8 cellular contexts compared by ENCODE assay signal in the genomic region with DNA sequence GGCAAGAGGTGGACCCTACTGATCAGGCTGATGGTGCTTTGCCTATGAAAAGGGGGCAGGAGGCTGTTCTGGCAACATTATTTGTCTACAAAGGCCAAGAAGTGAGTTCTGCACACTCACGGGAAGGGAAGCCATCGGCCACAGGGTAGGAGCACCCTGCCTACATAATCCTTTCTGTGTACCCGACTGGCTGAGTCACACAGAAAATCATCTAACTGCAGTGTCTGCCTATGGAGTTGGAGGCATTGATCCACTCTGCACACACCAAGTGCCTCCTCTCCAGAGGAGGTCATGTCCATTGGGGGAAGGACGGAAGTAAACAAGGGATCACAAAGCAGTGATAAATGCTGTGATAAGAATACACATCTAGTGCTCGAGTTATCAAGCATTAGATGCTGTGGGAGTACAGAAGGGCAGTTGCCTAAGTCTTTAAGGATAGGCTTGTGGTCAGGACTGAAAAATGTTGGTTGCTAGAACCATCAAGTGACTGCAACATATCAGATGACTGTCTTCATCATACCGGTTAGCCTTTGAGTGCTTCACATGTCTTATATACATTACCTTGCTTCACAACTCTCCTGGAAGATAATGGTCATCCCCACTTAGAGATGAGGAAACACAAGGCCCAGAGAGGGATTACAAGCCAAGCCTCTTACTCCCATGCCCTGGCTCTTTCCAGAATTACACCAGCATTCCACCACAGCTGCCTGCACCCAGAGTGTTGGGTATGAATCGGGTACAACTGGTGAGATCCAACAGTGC. TPM values are rescaled to one million over a fixed set of nuclear protein-coding genes. Genes with fewer than 3 reads are reported as not detected.
DNase-seq lines count a peak whose midpoint lies in the region; ATAC-seq and TF ChIP-seq lines count a peak whose summit lies in the region.

No MANE protein-coding gene starts in this region.

- H3K4me3 Mint-ChIP-seq in activated CD4-positive, alpha-beta T cell treated with anti-CD3 and anti-CD28 coated beads, Interleukin-2, amount 10 ng/mL, durations not matched to agents 7 days and 5 days = peak overlapping the region; percentile 56
- peak overlapping the region; percentile 85 for H3K4me3 Mint-ChIP-seq in stimulated activated memory B cell treated with anti-CD40 and anti-IgM and Interleukin-4, amounts not matched to agents 10 μg/mL and 1 μg/mL and 100 μg/mL, for 72 hours

- no peak for TF ChIP-seq CTCF in VCaP (conservative IDR thresholded peaks at IDR 0.05)

- peaks cover 14% of the 10 kb centered on the region for H3K4me1 Mint-ChIP-seq in activated CD4-positive, alpha-beta T cell treated with anti-CD3 and anti-CD28 coated beads, Interleukin-2, amount 10 ng/mL, durations not matched to agents 7 days and 5 days
- H3K4me1 Mint-ChIP-seq in stimulated activated memory B cell treated with anti-CD40 and anti-IgM and Interleukin-4, amounts not matched to agents 10 μg/mL and 1 μg/mL and 100 μg/mL, for 72 hours = peaks cover 10% of the 10 kb centered on the region

- CTCF ChIA-PET in activated CD4-positive, alpha-beta T cell treated with anti-CD3 and anti-CD28 coated beads, Interleukin-2, amount 10 ng/mL, durations not matched to agents 7 days and 5 days (lab: Charles Lee) = interaction anchor here (1.3 kb wide), 1 partner anchor 28 kb away, joined by 5 read pairs; a partner anchor contains a TSS

- peak overlapping the region; percentile 64 for H3K27ac ChIP-seq in VCaP

- ATAC-seq in stimulated activated memory B cell treated with anti-CD40 and anti-IgM and Interleukin-4, amounts not matched to agents 10 μg/mL and 1 μg/mL and 100 μg/mL, for 72 hours = no peak
- no peak for ATAC-seq in HG03095 (IDR thresholded peaks at IDR 0.05; ENCODE audit: unreplicated experiment)
- no peak for ATAC-seq in GM18511 (IDR thresholded peaks at IDR 0.05; ENCODE audit: unreplicated experiment)

- H3K27ac Mint-ChIP-seq in activated CD4-positive, alpha-beta T cell treated with anti-CD3 and anti-CD28 coated beads, Interleukin-2, amount 10 ng/mL, durations not matched to agents 7 days and 5 days = no peak overlapping the region
- no peak overlapping the region for H3K27ac Mint-ChIP-seq in stimulated activated memory B cell treated with anti-CD40 and anti-IgM and Interleukin-4, amounts not matched to agents 10 μg/mL and 1 μg/mL and 100 μg/mL, for 72 hours

- H3K27me3 Mint-ChIP-seq in activated CD4-positive, alpha-beta T cell treated with anti-CD3 and anti-CD28 coated beads, Interleukin-2, amount 10 ng/mL, durations not matched to agents 7 days and 5 days = peaks cover 71% of the 10 kb centered on the region
- H3K27me3 Mint-ChIP-seq in stimulated activated memory B cell treated with anti-CD40 and anti-IgM and Interleukin-4, amounts not matched to agents 10 μg/mL and 1 μg/mL and 100 μg/mL, for 72 hours = no peaks in the 10 kb centered on the region

- no peaks in the 10 kb centered on the region for H3K9me3 Mint-ChIP-seq in activated CD4-positive, alpha-beta T cell treated with anti-CD3 and anti-CD28 coated beads, Interleukin-2, amount 10 ng/mL, durations not matched to agents 7 days and 5 days
- H3K9me3 Mint-ChIP-seq in stimulated activated memory B cell treated with anti-CD40 and anti-IgM and Interleukin-4, amounts not matched to agents 10 μg/mL and 1 μg/mL and 100 μg/mL, for 72 hours = no peaks in the 10 kb centered on the region

- no peaks in the 10 kb centered on the region for H3K9me3 ChIP-seq in iPS-18c (ENCODE audit: control insufficient read depth, insufficient read depth, low read length)

- no peak for DNase-seq in activated CD4-positive, alpha-beta T cell treated with anti-CD3 and anti-CD28 coated beads, Interleukin-2, amount 10 ng/mL, durations not matched to agents 7 days and 5 days
- DNase-seq in activated CD4-positive, alpha-beta T cell treated with anti-CD3 and anti-CD28 coated beads for 1 hour = no peak
- DNase-seq in SHP77 (lab: John Stamatoyannopoulos, UW) = no peak

- H3K4me3 ChIP-seq in iPS-18c (ENCODE audit: insufficient read depth, low read depth, low read length) = peak overlapping the region; percentile 71

- H3K36me3 Mint-ChIP-seq in activated CD4-positive, alpha-beta T cell treated with anti-CD3 and anti-CD28 coated beads, Interleukin-2, amount 10 ng/mL, durations not matched to agents 7 days and 5 days (ENCODE audit: low read depth) = no peaks in the 10 kb centered on the region
- peaks cover 4% of the 10 kb centered on the region for H3K36me3 Mint-ChIP-seq in stimulated activated memory B cell treated with anti-CD40 and anti-IgM and Interleukin-4, amounts not matched to agents 10 μg/mL and 1 μg/mL and 100 μg/mL, for 72 hours

- POLR2A ChIA-PET in activated CD4-positive, alpha-beta T cell treated with anti-CD3 and anti-CD28 coated beads, Interleukin-2, amount 10 ng/mL, durations not matched to agents 7 days and 5 days (lab: Charles Lee) = no interaction called here

RNA-seq across cellular contexts. Expression of a gene that starts 1.3 kb away (rescaled TPM):
- 1 to 10 TPM; 4.3 to 4.6 TPM for total RNA-seq in activated CD4-positive, alpha-beta T cell treated with anti-CD3 and anti-CD28 coated beads, Interleukin-2, amount 10 ng/mL, durations not matched to agents 7 days and 5 days

RNA-seq across cellular contexts. Expression of a gene that starts 28.5 kb away (rescaled TPM):
- total RNA-seq in activated CD4-positive, alpha-beta T cell treated with anti-CD3 and anti-CD28 coated beads, Interleukin-2, amount 10 ng/mL, durations not matched to agents 7 days and 5 days = 10 to 100 TPM; 13.1 to 13.2 TPM

RNA-seq across cellular contexts. Expression of a gene that starts 55.5 kb away (rescaled TPM):
- 1,000 to 10,000 TPM; 1,186 to 1,386 TPM for total RNA-seq in activated CD4-positive, alpha-beta T cell treated with anti-CD3 and anti-CD28 coated beads, Interleukin-2, amount 10 ng/mL, durations not matched to agents 7 days and 5 days

RNA-seq across cellular contexts. Expression of a gene that starts 55.6 kb away (rescaled TPM):
- 10 to 100 TPM; 13.3 to 13.6 TPM for total RNA-seq in activated CD4-positive, alpha-beta T cell treated with anti-CD3 and anti-CD28 coated beads, Interleukin-2, amount 10 ng/mL, durations not matched to agents 7 days and 5 days
